ENCODE assay signal across 1 cellular context in genomic region chr6:52598123-52598823, GRCh38.
TF ChIP-seq lines count a peak whose summit lies in the region.

No MANE protein-coding gene starts in this region.

TF ChIP-seq in HepG2, 621 proteins besides CTCF, POLR2A, EP300 and RAD21 (continued from another document and continues in another):
- TF ChIP-seq SNAPC4 (CRISPR knock-in tag; IDR thresholded peaks at IDR 0.05): no peak; the same call in 1 of the 2 replicates
- 0 out of 2 replicates have a peak, but pooled peaks have one; percentile 36 for TF ChIP-seq RERE (CRISPR knock-in tag; IDR thresholded peaks at IDR 0.05; ENCODE audit: low read depth)
- TF ChIP-seq NFKB2 (CRISPR knock-in tag; IDR thresholded peaks at IDR 0.05; ENCODE audit: borderline replicate concordance): peak; percentile 87
- TF ChIP-seq KDM2A (CRISPR knock-in tag; IDR thresholded peaks at IDR 0.05; ENCODE audit: borderline replicate concordance, low read depth): peak; percentile 87
- TF ChIP-seq ZNF552 (CRISPR knock-in tag; IDR thresholded peaks at IDR 0.05; ENCODE audit: borderline replicate concordance): peak; percentile 74; the same call in 1 of the 2 replicates
- no peak for TF ChIP-seq ZNF10 (CRISPR knock-in tag; IDR thresholded peaks at IDR 0.05; ENCODE audit: borderline replicate concordance, low read depth)
- TF ChIP-seq MYPOP (CRISPR knock-in tag; IDR thresholded peaks at IDR 0.05): no peak
- TF ChIP-seq ZBTB10 (CRISPR knock-in tag; IDR thresholded peaks at IDR 0.05; ENCODE audit: borderline replicate concordance): peak; percentile 90; the same call in 1 of the 2 replicates
- TF ChIP-seq SMAD9 (CRISPR knock-in tag; IDR thresholded peaks at IDR 0.05): no peak
- TF ChIP-seq ZBTB20 (CRISPR knock-in tag; IDR thresholded peaks at IDR 0.05; ENCODE audit: borderline replicate concordance, low read depth): no peak
- TF ChIP-seq ZGPAT (CRISPR knock-in tag; IDR thresholded peaks at IDR 0.05): peak; percentile 95
- TF ChIP-seq KMT2B (CRISPR knock-in tag; IDR thresholded peaks at IDR 0.05): peak; percentile 83; the same call in 1 of the 2 replicates
- TF ChIP-seq ZC3H4 (CRISPR knock-in tag; IDR thresholded peaks at IDR 0.05; ENCODE audit: borderline replicate concordance): no peak
- no peak for TF ChIP-seq ZNF598 (CRISPR knock-in tag; IDR thresholded peaks at IDR 0.05; ENCODE audit: borderline replicate concordance)
- 0 out of 2 replicates have a peak, but pooled peaks have one; percentile 62 for TF ChIP-seq ZNF609 (CRISPR knock-in tag; IDR thresholded peaks at IDR 0.05; ENCODE audit: borderline replicate concordance)
- TF ChIP-seq ZNF83 (CRISPR knock-in tag; IDR thresholded peaks at IDR 0.05; ENCODE audit: borderline replicate concordance): no peak
- peak; percentile 52 for TF ChIP-seq RARA (CRISPR knock-in tag; IDR thresholded peaks at IDR 0.05)
- TF ChIP-seq ZBTB21 (CRISPR knock-in tag; IDR thresholded peaks at IDR 0.05): no peak
- TF ChIP-seq NFYB (CRISPR knock-in tag; IDR thresholded peaks at IDR 0.05): no peak; the same call in 1 of the 2 replicates
- no peak for TF ChIP-seq HOXA9 (CRISPR knock-in tag; IDR thresholded peaks at IDR 0.05; ENCODE audit: borderline replicate concordance)
- TF ChIP-seq ZNF225 (CRISPR knock-in tag; IDR thresholded peaks at IDR 0.05): peak; percentile 67; the same call in 1 of the 2 replicates
- peak; percentile 61 for TF ChIP-seq SKI (IDR thresholded peaks at IDR 0.05; ENCODE audit: partially characterized antibody)
- no peak for TF ChIP-seq ZNF704 (CRISPR knock-in tag; IDR thresholded peaks at IDR 0.05; ENCODE audit: borderline replicate concordance)
- TF ChIP-seq GATAD1 (CRISPR knock-in tag; IDR thresholded peaks at IDR 0.05): peak; percentile 86
- TF ChIP-seq MBNL3 (CRISPR knock-in tag; conservative IDR thresholded peaks at IDR 0.05): no peak
- TF ChIP-seq ZNF776 (CRISPR knock-in tag; IDR thresholded peaks at IDR 0.05): no peak
- TF ChIP-seq PAX8 (CRISPR knock-in tag; IDR thresholded peaks at IDR 0.05; ENCODE audit: borderline replicate concordance): no peak
- TF ChIP-seq ZNF576 (CRISPR knock-in tag; IDR thresholded peaks at IDR 0.05): no peak
- TF ChIP-seq HNRNPH1 (optimal IDR thresholded peaks at IDR 0.05; ENCODE audit: low read depth, low read length): no peak
- TF ChIP-seq FOXM1 (CRISPR knock-in tag; IDR thresholded peaks at IDR 0.05): no peak
- peak; percentile 45; the same call in 1 of the 2 replicates for TF ChIP-seq JUN (CRISPR knock-in tag; IDR thresholded peaks at IDR 0.05)
- peak; percentile 72 for TF ChIP-seq ZNF563 (CRISPR knock-in tag; IDR thresholded peaks at IDR 0.05)
- peak; percentile 89; the same call in 1 of the 2 replicates for TF ChIP-seq ZSCAN31 (CRISPR knock-in tag; IDR thresholded peaks at IDR 0.05; ENCODE audit: low read depth)
- no peak for TF ChIP-seq ZMAT3 (CRISPR knock-in tag; conservative IDR thresholded peaks at IDR 0.05)
- peak; percentile 88 for TF ChIP-seq YEATS2 (CRISPR knock-in tag; IDR thresholded peaks at IDR 0.05; ENCODE audit: borderline replicate concordance)
- TF ChIP-seq IRF2 (CRISPR knock-in tag; IDR thresholded peaks at IDR 0.05): peak; percentile 56; the same call in 1 of the 2 replicates
- TF ChIP-seq TAF15 (IDR thresholded peaks at IDR 0.05; ENCODE audit: low read depth, low read length, poor library complexity, severe bottlenecking): no peak
- TF ChIP-seq SSRP1 (CRISPR knock-in tag; IDR thresholded peaks at IDR 0.05): peak; percentile 19; the same call in 1 of the 2 replicates
